In the genomic region with DNA sequence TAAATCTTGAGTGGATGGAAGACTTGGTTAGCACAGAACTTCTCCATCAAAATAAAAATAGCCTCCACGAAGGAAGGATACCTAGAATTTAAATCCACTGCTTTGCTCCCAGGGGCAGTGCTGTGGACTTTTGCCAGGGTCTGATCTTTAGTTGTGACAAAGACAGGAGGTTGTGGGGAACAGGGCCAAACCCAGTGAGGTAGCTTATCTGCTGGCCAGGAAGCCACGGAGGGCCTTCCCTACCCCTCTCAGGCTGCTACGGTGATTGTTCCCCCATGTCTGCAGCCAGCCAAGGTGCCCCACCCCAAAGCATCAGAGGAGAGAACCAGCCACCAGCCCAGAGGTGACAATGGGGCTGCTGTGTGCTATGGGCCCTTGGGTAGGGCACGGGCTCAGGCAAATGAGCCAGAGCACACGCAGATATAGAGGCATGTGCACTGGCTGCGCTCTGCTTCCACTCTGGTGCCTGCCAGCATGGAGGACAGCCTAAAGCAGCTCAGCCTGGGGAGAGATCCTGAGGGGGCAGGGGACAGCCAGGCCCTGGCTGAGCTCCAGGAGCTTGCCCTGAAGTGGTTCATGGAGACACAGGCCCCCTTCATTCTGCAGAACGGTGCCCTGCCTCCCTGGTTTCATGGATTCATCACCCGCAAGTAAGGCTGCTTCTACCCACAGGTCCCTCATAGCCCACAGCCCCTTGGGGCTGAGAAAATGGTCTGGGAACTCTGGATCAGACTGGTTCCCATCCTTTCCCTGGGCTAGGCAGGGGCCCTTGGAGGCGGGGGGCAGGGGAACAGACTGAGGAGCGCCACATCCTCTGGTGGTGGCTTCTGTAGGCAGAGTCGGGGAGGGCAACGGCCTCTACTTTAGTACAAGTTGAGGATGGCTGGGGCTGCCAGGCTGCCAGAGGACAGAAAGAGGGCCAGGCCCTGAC, we compare ENCODE assay signal across 16 cellular contexts. TPM values are rescaled to one million over a fixed set of nuclear protein-coding genes. Genes with fewer than 3 reads are reported as not detected.
DNase-seq lines count a peak whose midpoint lies in the region; ATAC-seq and TF ChIP-seq lines count a peak whose summit lies in the region.
"Had no signal": no experiment of that assay in that cellular context is flagged by ENCODE, and none has a peak within 500 bp of the region (broad histone marks: within the 10 kb centered on the region; RNA-seq: fewer than 3 reads in every experiment).

A gene (plus strand): TSS at position 451 of the 931 bp plus-strand sequence. CDS start 24 bp downstream, at position 475.

- H3K18ac ChIP-seq in neuronal stem cell (ENCODE audit: low read length) = peak within 1 kb of the TSS; percentile 46

- peak; percentile 35 for DNase-seq in BE2C
- DNase-seq in fibroblast of lung (ENCODE audit: low read depth in 2 of 2) = peak; percentile 27 to 31
- no peak for DNase-seq in neuronal stem cell (ENCODE audit: low spot score)
- DNase-seq in middle frontal gyrus (ENCODE audit: extremely low spot score, low spot score) = no peak
- DNase-seq in WERI-Rb-1 = no peak
- DNase-seq: activated CD4-positive, alpha-beta T cell treated with anti-CD3 and anti-CD28 coated beads, Interleukin-2, amount 50 U/mL, for 1 hour; activated gamma-delta T cell; C1 segment of cervical spinal cord; NCI-H1694; NCI-H510A treated with DMSO at 0.1 percent for 48 hours; nucleus accumbens had no signal

- H3K27ac ChIP-seq in KOPT-K1 (ENCODE audit: low read depth, low read length, poor library complexity, severe bottlenecking) (peak within 1 kb of the TSS; percentile 68), fibroblast of lung (ENCODE audit: insufficient read depth, low read length) (no peak within 1 kb of the TSS), neuronal stem cell (replicated peaks; ENCODE audit: low read length) (no peak within 1 kb of the TSS), WERI-Rb-1 (no peak within 1 kb of the TSS)
- H3K27ac ChIP-seq: HL-60 had no signal

- H3K27me3 ChIP-seq in BE2C = no peaks in the 10 kb centered on the region
- peaks cover 6% of the 10 kb centered on the region for H3K27me3 ChIP-seq in fibroblast of lung (ENCODE audit: control insufficient read depth, insufficient read depth, low read length)
- peaks cover 0 to 33% (median 0%) of the 10 kb centered on the region in 3 experiments for H3K27me3 ChIP-seq in neuronal stem cell (ENCODE audit: control insufficient read depth in 3 of 3, insufficient read depth in 3 of 3, low read depth in 1 of 3, low read length in 3 of 3)
- no peaks in the 10 kb centered on the region for H3K27me3 ChIP-seq in WERI-Rb-1 (ENCODE audit: insufficient read depth, low read depth, severe bottlenecking)

- no peak within 1 kb of the TSS for H4K8ac ChIP-seq in neuronal stem cell (ENCODE audit: low read depth, low read length)

- no peak for TF ChIP-seq CTCF in BE2C (IDR thresholded peaks at IDR 0.05; ENCODE audit: low read depth, low read length)
- TF ChIP-seq CTCF in fibroblast of lung (conservative IDR thresholded peaks at IDR 0.05 in 1 of 2, IDR thresholded peaks at IDR 0.05 in 1 of 2; ENCODE audit: low read depth in 1 of 2, low read length in 2 of 2) = no peak
- no peak for TF ChIP-seq CTCF in WERI-Rb-1 (IDR thresholded peaks at IDR 0.05; ENCODE audit: low read depth, low read length)

- H3K4me3 ChIP-seq in BE2C (ENCODE audit: low read depth, low read length) = no peak within 1 kb of the TSS
- H3K4me3 ChIP-seq in fibroblast of lung (replicated peaks in 1 of 4; ENCODE audit: control extremely low read depth in 1 of 4, insufficient read depth in 1 of 4, low read depth in 3 of 4, low read length in 4 of 4) = no peak within 1 kb of the TSS
- H3K4me3 ChIP-seq in neuronal stem cell (ENCODE audit: low read length in 2 of 2) = no peak within 1 kb of the TSS
- no peak within 1 kb of the TSS for H3K4me3 ChIP-seq in WERI-Rb-1 (ENCODE audit: low read depth, low read length)
- H3K4me3 ChIP-seq: GM12878 had no signal

- peak within 1 kb of the TSS; percentile 23 for H3K14ac ChIP-seq in neuronal stem cell (ENCODE audit: low read length)

- no peak within 1 kb of the TSS for H2AFZ ChIP-seq in fibroblast of lung (ENCODE audit: low read length)
- no peak within 1 kb of the TSS for H2AFZ ChIP-seq in neuronal stem cell (ENCODE audit: low read length)

- no peak within 1 kb of the TSS for H2BK12ac ChIP-seq in neuronal stem cell (ENCODE audit: low read length)

- H4K91ac ChIP-seq in neuronal stem cell (ENCODE audit: low read depth, low read length, poor library complexity) = no peak within 1 kb of the TSS

- H4K20me1 ChIP-seq in fibroblast of lung (ENCODE audit: control insufficient read depth, extremely low read depth, insufficient read depth, low read length) = no peaks in the 10 kb centered on the region

- H2BK5ac ChIP-seq in neuronal stem cell (ENCODE audit: low read length) = no peak within 1 kb of the TSS

- no CpG with 5 or more reads among the region's 12 CpGs for WGBS in neuronal stem cell (ENCODE audit: extremely low coverage in 2 of 2, insufficient read length in 2 of 2, insufficient replicate concordance in 1 of 2), 2 donors

- H3K9ac ChIP-seq in fibroblast of lung (ENCODE audit: insufficient read depth, low read length) = no peak within 1 kb of the TSS
- peak within 1 kb of the TSS; percentile 56 for H3K9ac ChIP-seq in neuronal stem cell (ENCODE audit: low read depth, low read length, poor library complexity)

- no peaks in the 10 kb centered on the region for H3K79me2 ChIP-seq in fibroblast of lung (ENCODE audit: control insufficient read depth, insufficient read depth, low read length)

- peak within 1 kb of the TSS; percentile 58 for H3K23ac ChIP-seq in neuronal stem cell (ENCODE audit: low read depth, low read length, poor library complexity)

- H3K9me3 ChIP-seq in BE2C (no peaks in the 10 kb centered on the region), KOPT-K1 (ENCODE audit: insufficient read depth, low read length, poor library complexity, severe bottlenecking) (no peaks in the 10 kb centered on the region), fibroblast of lung (ENCODE audit: control insufficient read depth, insufficient read depth, low read depth, low read length) (no peaks in the 10 kb centered on the region), neuronal stem cell (replicated peaks in 1 of 2; ENCODE audit: control insufficient read depth in 2 of 2, insufficient read depth in 1 of 2, low read depth in 1 of 2, low read length in 2 of 2) (no peaks in the 10 kb centered on the region), WERI-Rb-1 (ENCODE audit: severe bottlenecking) (no peaks in the 10 kb centered on the region)

- H2AK5ac ChIP-seq in neuronal stem cell (ENCODE audit: low read depth, low read length) = peak within 1 kb of the TSS; percentile 58

- ATAC-seq in GM21723 (IDR thresholded peaks at IDR 0.05; ENCODE audit: unreplicated experiment) = no peak
- ATAC-seq: GM12878 had no signal

- H3K4me2 ChIP-seq in fibroblast of lung (ENCODE audit: extremely low read depth, insufficient read depth, low read length) (no peak within 1 kb of the TSS), neuronal stem cell (ENCODE audit: insufficient read depth, low read length, poor library complexity, severe bottlenecking) (no peak within 1 kb of the TSS)

- H3K4me1 ChIP-seq in BE2C (no peaks in the 10 kb centered on the region), fibroblast of lung (ENCODE audit: control insufficient read depth, extremely low read depth, insufficient read depth, low read length) (peaks cover 8% of the 10 kb centered on the region), neuronal stem cell (ENCODE audit: control insufficient read depth in 2 of 2, insufficient read depth in 1 of 2, low read depth in 1 of 2, low read length in 2 of 2) (peaks cover 3% of the 10 kb centered on the region in 2 donors)

- H2BK15ac ChIP-seq in neuronal stem cell (ENCODE audit: low read length) = no peak within 1 kb of the TSS

- no peaks in the 10 kb centered on the region for H3K79me1 ChIP-seq in neuronal stem cell (ENCODE audit: low read depth, low read length)

- peak within 1 kb of the TSS; percentile 12 for H3K4ac ChIP-seq in neuronal stem cell (ENCODE audit: low read length)

- H2BK120ac ChIP-seq in neuronal stem cell (ENCODE audit: low read depth, low read length) = no peak within 1 kb of the TSS

- no peaks in the 10 kb centered on the region for H3K36me3 ChIP-seq in BE2C
- no peaks in the 10 kb centered on the region for H3K36me3 ChIP-seq in KOPT-K1 (ENCODE audit: insufficient read depth, low read length)
- H3K36me3 ChIP-seq in fibroblast of lung (ENCODE audit: control insufficient read depth, insufficient read depth, low read length) = no peaks in the 10 kb centered on the region
- H3K36me3 ChIP-seq in neuronal stem cell (replicated peaks in 1 of 2; ENCODE audit: control insufficient read depth in 2 of 2, insufficient read depth in 2 of 2, low read length in 2 of 2) = no peaks in the 10 kb centered on the region
- H3K36me3 ChIP-seq in WERI-Rb-1 = no peaks in the 10 kb centered on the region

RNA-seq across cellular contexts. Expression of the gene that starts here (rescaled TPM):
- polyA plus RNA-seq in BE2C (2012; ENCODE audit: insufficient read depth, insufficient read length, low read depth) = not detected
- not detected in 2 replicates for total RNA-seq in fibroblast of lung
- 0.03 TPM in 1 of 2 replicates, not detected in the other for polyA plus RNA-seq in fibroblast of lung
- 0.07 TPM in 1 of 2 replicates, not detected in the other for polyA plus RNA-seq in fibroblast of lung (2012)
- not detected in 2 replicates for polyA minus RNA-seq in fibroblast of lung (ENCODE audit: low replicate concordance)
- polyA plus RNA-seq in neuronal stem cell (2013, experiment 1 of 2) = not detected
- not detected for polyA plus RNA-seq in neuronal stem cell (2013, experiment 2 of 2)
- total RNA-seq: lung microvascular endothelial cell had no signal

Comparison
In these comparisons a context has a peak if more than half of its experiments do, and no peak if none do; other contexts are left out.
1. Peak in DNase-seq in fibroblast of lung; RNA of the gene not detected or under 1 TPM.